2 cellular contexts compared by ENCODE assay signal in genomic region chr6:5305968-5306626, GRCh38.
TF ChIP-seq lines count a peak whose summit lies in the region.

No MANE protein-coding gene starts in this region.

TF ChIP-seq in HEK293T, 16 proteins besides CTCF, POLR2A, EP300 and RAD21 (continued from another document):
- TF ChIP-seq PKNOX1 (IDR thresholded peaks at IDR 0.05) (peak; percentile 97), L3MBTL2 (conservative IDR thresholded peaks at IDR 0.05) (peak; percentile 36; the same call in 1 of the 2 replicates), NFRKB (IDR thresholded peaks at IDR 0.05) (no peak), ELF4 (IDR thresholded peaks at IDR 0.05) (no peak), BHLHE40 (IDR thresholded peaks at IDR 0.05; ENCODE audit: borderline replicate concordance) (no peak), ZNF384 (IDR thresholded peaks at IDR 0.05) (no peak), TARDBP (IDR thresholded peaks at IDR 0.05) (no peak), FOXK2 (IDR thresholded peaks at IDR 0.05) (no peak), CTBP1 (IDR thresholded peaks at IDR 0.05; ENCODE audit: borderline replicate concordance) (peak; percentile 96), SUZ12 (IDR thresholded peaks at IDR 0.05) (no peak)
TF ChIP-seq in HEK293T: peak in this region for 5.

TF ChIP-seq in SK-N-SH treated with all-trans-retinoic acid at 6 μM for 48 hours, 23 proteins besides CTCF, POLR2A, EP300 and RAD21 (continued from another document):
- TF ChIP-seq POU6F1 (CRISPR knock-in tag; IDR thresholded peaks at IDR 0.05; ENCODE audit: borderline replicate concordance, low read depth), result no peak
- no peak for TF ChIP-seq TCF4 (CRISPR knock-in tag; IDR thresholded peaks at IDR 0.05; ENCODE audit: borderline replicate concordance)
- TF ChIP-seq CSRNP3 (CRISPR knock-in tag; IDR thresholded peaks at IDR 0.05), result no peak
- TF ChIP-seq TOX (CRISPR knock-in tag; IDR thresholded peaks at IDR 0.05; ENCODE audit: borderline replicate concordance), result no peak
- no peak for TF ChIP-seq BACH2 (CRISPR knock-in tag; IDR thresholded peaks at IDR 0.05; ENCODE audit: borderline replicate concordance)
- no peak for TF ChIP-seq ISL1 (CRISPR knock-in tag; IDR thresholded peaks at IDR 0.05)
- no peak for TF ChIP-seq SNAI2 (CRISPR knock-in tag; IDR thresholded peaks at IDR 0.05)
- no peak for TF ChIP-seq PATZ1 (CRISPR knock-in tag; IDR thresholded peaks at IDR 0.05; ENCODE audit: borderline replicate concordance)
- no peak for TF ChIP-seq ZNF70 (CRISPR knock-in tag; IDR thresholded peaks at IDR 0.05)
- TF ChIP-seq ZFP3 (CRISPR knock-in tag; IDR thresholded peaks at IDR 0.05), result no peak
- TF ChIP-seq ARNTL (CRISPR knock-in tag; IDR thresholded peaks at IDR 0.05; ENCODE audit: borderline replicate concordance, low read depth), result no peak
- TF ChIP-seq ESRRG (CRISPR knock-in tag; IDR thresholded peaks at IDR 0.05), result no peak
- TF ChIP-seq OSR1 (CRISPR knock-in tag; IDR thresholded peaks at IDR 0.05), result no peak
- TF ChIP-seq PPARA (CRISPR knock-in tag; IDR thresholded peaks at IDR 0.05; ENCODE audit: borderline replicate concordance), result no peak
- no peak for TF ChIP-seq RARB (CRISPR knock-in tag; IDR thresholded peaks at IDR 0.05)
- TF ChIP-seq ZC3H10 (CRISPR knock-in tag; IDR thresholded peaks at IDR 0.05), result no peak
